ENCODE assay signal across 8 cellular contexts in genomic region chr6:16762547-16763477, GRCh38. TPM values are rescaled to one million over a fixed set of nuclear protein-coding genes. Genes with fewer than 3 reads are reported as not detected.
DNase-seq lines count a peak whose midpoint lies in the region; ATAC-seq and TF ChIP-seq lines count a peak whose summit lies in the region.

No MANE protein-coding gene starts in this region.

- TF ChIP-seq CTCF in DOHH2 (IDR thresholded peaks at IDR 0.05; ENCODE audit: low read depth, low read length, poor library complexity, severe bottlenecking) (peak; percentile 68), KMS-11 (conservative IDR thresholded peaks at IDR 0.05; ENCODE audit: low read depth, low read length) (peak; percentile 77), right atrium auricular region (IDR thresholded peaks at IDR 0.05) (peak; percentile 80 to 88)

- peak overlapping the region; percentile 62; the same call in 1 of the 2 replicates for H2AFZ ChIP-seq in KMS-11 (ENCODE audit: low read depth)

- H4K20me1 ChIP-seq in DOHH2 (ENCODE audit: control insufficient read depth, insufficient read depth, low read depth, low read length): no peaks in the 10 kb centered on the region
- H4K20me1 ChIP-seq in KMS-11 (ENCODE audit: insufficient read depth): no peaks in the 10 kb centered on the region

- H3K4me1 ChIP-seq in DOHH2 (ENCODE audit: control insufficient read depth, low read length): peaks cover 28% of the 10 kb centered on the region
- H3K4me1 ChIP-seq in KMS-11 (ENCODE audit: low read depth, poor library complexity, severe bottlenecking): peaks cover 57% of the 10 kb centered on the region
- H3K4me1 ChIP-seq in right atrium auricular region: peaks cover 0 to 21% of the 10 kb centered on the region in 2 donors
- H3K4me1 ChIP-seq in rectal smooth muscle tissue (ENCODE audit: control insufficient read depth, insufficient read depth, low read length): peaks cover 12% of the 10 kb centered on the region

- H3K27me3 ChIP-seq in DOHH2 (ENCODE audit: control insufficient read depth, low read length) (peaks cover 12% of the 10 kb centered on the region), KMS-11 (ENCODE audit: insufficient read depth, low read depth) (no peaks in the 10 kb centered on the region), right atrium auricular region (no peaks in the 10 kb centered on the region), rectal smooth muscle tissue (ENCODE audit: control insufficient read depth, insufficient read depth, low read length) (no peaks in the 10 kb centered on the region)

- no peaks in the 10 kb centered on the region for H3K9me2 ChIP-seq in DOHH2 (replicated peaks; ENCODE audit: control insufficient read depth, low read length)

- H3K79me2 ChIP-seq in DOHH2 (ENCODE audit: control insufficient read depth, low read length) (peaks cover 9% of the 10 kb centered on the region; the same call in 1 of the 2 replicates), KMS-11 (ENCODE audit: insufficient read depth, low read depth) (peaks cover 18% of the 10 kb centered on the region)

- H3K9me3 ChIP-seq in DOHH2 (ENCODE audit: control insufficient read depth, insufficient read depth, low read length) (no peaks in the 10 kb centered on the region), right atrium auricular region (no peaks in the 10 kb centered on the region)

- peak overlapping the region; percentile 75 for H3K9ac ChIP-seq in KMS-11
- H3K9ac ChIP-seq in rectal smooth muscle tissue (ENCODE audit: low read length): peak overlapping the region; percentile 78

- peaks cover 17% of the 10 kb centered on the region for H3F3A ChIP-seq in DOHH2 (ENCODE audit: control insufficient read depth, insufficient read depth)

- ATAC-seq in GM21447 (IDR thresholded peaks at IDR 0.05; ENCODE audit: unreplicated experiment): peak; percentile 33

- H3K4me3 ChIP-seq in DOHH2 (ENCODE audit: low read length) (peak overlapping the region; percentile 91), KMS-11 (IDR thresholded peaks at IDR 0.05; ENCODE audit: insufficient read depth, low read depth, low read length) (no peak overlapping the region), right atrium auricular region (peak overlapping the region; percentile 95 to 96), rectal smooth muscle tissue (ENCODE audit: low read length) (peak overlapping the region; percentile 95)

- DNase-seq in SW480 (ENCODE audit: low spot score) (peak; percentile 80), amniotic stem cell (lab: John Stamatoyannopoulos, UW) (peak; percentile 72), right atrium auricular region (ENCODE audit: low spot score) (no peak), cortex of kidney (lab: John Stamatoyannopoulos, UW) (no peak)

- H3K4me2 ChIP-seq in DOHH2 (ENCODE audit: low read length) (peak overlapping the region; percentile 95), KMS-11 (peak overlapping the region; percentile 49)

- H3K36me3 ChIP-seq in DOHH2 (ENCODE audit: control insufficient read depth, low read length) (no peaks in the 10 kb centered on the region), KMS-11 (ENCODE audit: insufficient read depth) (no peaks in the 10 kb centered on the region), right atrium auricular region (no peaks in the 10 kb centered on the region), rectal smooth muscle tissue (ENCODE audit: control insufficient read depth, insufficient read depth, low read length) (no peaks in the 10 kb centered on the region)

- H3K27ac ChIP-seq in DOHH2 (ENCODE audit: low read depth, low read length) (peak overlapping the region; percentile 44), KMS-11 (peak overlapping the region; percentile 82), right atrium auricular region (peak overlapping the region; percentile 99), rectal smooth muscle tissue (ENCODE audit: low read depth, low read length) (peak overlapping the region; percentile 98)

RNA-seq across cellular contexts. Expression of gene ATXN1, which starts 1.6 kb away (rescaled TPM):
- total RNA-seq in right atrium auricular region: 10 to 100 TPM; 41.8 to 62.0 TPM

Comparison
In these comparisons a context has a peak if more than half of its experiments do, and no peak if none do; other contexts are left out.
1. H3K27ac ChIP-seq: peak in every context shown above with its lines; median percentile 99 in right atrium auricular region; 98 in rectal smooth muscle tissue; 82 in KMS-11; 44 in DOHH2.
2. DNase-seq: peak in SW480 (single experiment) and amniotic stem cell (single experiment); none in right atrium auricular region (single experiment) and cortex of kidney (single experiment).
3. Peak in every context shown above with its lines, with median percentiles within 50 percentile points of each other: CTCF ChIP-seq.